ENCODE assay signal across 11 cellular contexts in the genomic region with DNA sequence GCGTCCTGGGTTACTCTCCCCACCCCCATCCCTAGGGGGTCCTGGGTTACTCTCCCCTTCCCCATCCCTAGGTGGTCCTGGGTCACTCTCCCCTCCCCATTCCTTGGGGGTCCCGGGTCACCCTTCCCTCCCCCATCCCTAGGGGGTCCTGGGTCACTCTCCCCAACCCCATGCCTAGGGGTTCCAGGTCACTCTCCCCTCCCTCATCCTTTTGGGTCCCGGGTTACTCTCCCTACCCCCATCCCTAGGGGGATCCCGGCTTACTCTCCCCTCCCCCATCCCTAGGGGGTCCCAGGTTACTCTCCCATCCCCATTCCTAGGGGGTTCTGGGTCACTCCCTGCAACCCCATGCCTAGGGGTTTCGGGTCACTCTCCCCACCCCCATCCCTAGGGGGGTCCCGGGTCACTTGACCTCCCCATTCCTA. TPM values are rescaled to one million over a fixed set of nuclear protein-coding genes. Genes with fewer than 3 reads are reported as not detected.
DNase-seq lines count a peak whose midpoint lies in the region; ATAC-seq and TF ChIP-seq lines count a peak whose summit lies in the region.
"Had no signal": no experiment of that assay in that cellular context is flagged by ENCODE, and none has a peak within 500 bp of the region (broad histone marks: within the 10 kb centered on the region; RNA-seq: fewer than 3 reads in every experiment).

No MANE protein-coding gene starts in this region.

- H3K36me3 Mint-ChIP-seq in CD4-positive, alpha-beta memory T cell = peaks cover 18 to 30% of the 10 kb centered on the region in 2 donors
- H3K36me3 Mint-ChIP-seq in nephron progenitor cell (ENCODE audit: low read depth) = peaks cover 40% of the 10 kb centered on the region

- no peaks in the 10 kb centered on the region for H3K9me3 ChIP-seq in CD4-positive, alpha-beta memory T cell (ENCODE audit: control insufficient read depth in 1 of 2, low read length in 2 of 2)
- H3K9me3 ChIP-seq in HUES64 (ENCODE audit: insufficient read depth, low read depth, low read length) (peaks cover 21% of the 10 kb centered on the region), BE2C (no peaks in the 10 kb centered on the region)

- TF ChIP-seq CTCF in choroid plexus epithelial cell (conservative IDR thresholded peaks at IDR 0.05; ENCODE audit: low read depth, low read length) = no peak
- no peak for TF ChIP-seq CTCF in nephron progenitor cell (IDR thresholded peaks at IDR 0.05)
- TF ChIP-seq CTCF in BE2C (IDR thresholded peaks at IDR 0.05; ENCODE audit: low read depth, low read length) = no peak

- H3K27me3 Mint-ChIP-seq in CD4-positive, alpha-beta memory T cell = no peaks in the 10 kb centered on the region
- peaks cover 20% of the 10 kb centered on the region for H3K27me3 Mint-ChIP-seq in nephron progenitor cell (ENCODE audit: low read depth, poor library complexity)
- H3K27me3 Mint-ChIP-seq: activated naive CD8-positive, alpha-beta T cell; stimulated activated naive CD8-positive, alpha-beta T cell treated with anti-CD3 and anti-CD28 coated beads, Interleukin-15, Interleukin-2, amounts not matched to agents 100 ng/mL and 50 ng/mL, for 24 hours had no signal

- peak overlapping the region; percentile 66 for H3K27ac ChIP-seq in CD4-positive, alpha-beta memory T cell (ENCODE audit: low read depth, low read length)
- H3K27ac ChIP-seq in HUES64 (ENCODE audit: low read depth, low read length) = no peak overlapping the region

- no peak for DNase-seq in CD4-positive, alpha-beta memory T cell
- DNase-seq in choroid plexus epithelial cell (ENCODE audit: low read depth) = no peak
- DNase-seq in nephron progenitor cell = no peak
- no peak for DNase-seq in NCI-H2107 treated with DMSO at 0.1 percent for 48 hours (lab: John Stamatoyannopoulos, UW; ENCODE audit: unreplicated experiment)
- DNase-seq in BE2C = no peak
- no peak for DNase-seq in NCI-H748 (lab: John Stamatoyannopoulos, UW; ENCODE audit: unreplicated experiment)
- DNase-seq: SHP77 treated with DMSO at 0.1 percent for 48 hours had no signal

- H3K9ac ChIP-seq in HUES64 (ENCODE audit: low read depth, low read length) = no peak overlapping the region

- intact Hi-C loops in CD4-positive, alpha-beta memory T cell (cut with micrococcal nuclease) = no loop called here

- H3K27me3 ChIP-seq in CD4-positive, alpha-beta memory T cell (ENCODE audit: insufficient read depth, low read length) = no peaks in the 10 kb centered on the region
- H3K27me3 ChIP-seq in HUES64 (ENCODE audit: insufficient read depth, low read length) = no peaks in the 10 kb centered on the region
- no peaks in the 10 kb centered on the region for H3K27me3 ChIP-seq in BE2C

- no peak overlapping the region for H3K4me3 ChIP-seq in CD4-positive, alpha-beta memory T cell (ENCODE audit: low read length in 2 of 2)
- H3K4me3 ChIP-seq in HUES64 (ENCODE audit: low read length) (peak overlapping the region; percentile 85), choroid plexus epithelial cell (ENCODE audit: low read depth, low read length) (peak overlapping the region; percentile 89), BE2C (ENCODE audit: low read depth, low read length) (no peak overlapping the region)

- CTCF ChIA-PET in CD4-positive, alpha-beta memory T cell (lab: Charles Lee; ENCODE audit: partially characterized antibody) = no interaction called here

- peaks cover 17 to 40% (median 26%) of the 10 kb centered on the region in 4 donors for H3K4me1 Mint-ChIP-seq in CD4-positive, alpha-beta memory T cell
- no peaks in the 10 kb centered on the region for H3K4me1 Mint-ChIP-seq in nephron progenitor cell

- POLR2A ChIA-PET in CD4-positive, alpha-beta memory T cell (lab: Charles Lee; ENCODE audit: partially characterized antibody) = no interaction called here

- H3K4me1 ChIP-seq in CD4-positive, alpha-beta memory T cell (ENCODE audit: insufficient read depth, low read length) = peaks cover 36% of the 10 kb centered on the region
- H3K4me1 ChIP-seq in HUES64 (ENCODE audit: insufficient read depth, low read length) (no peaks in the 10 kb centered on the region), BE2C (no peaks in the 10 kb centered on the region)

- no peak for ATAC-seq in HG03196 (IDR thresholded peaks at IDR 0.05; ENCODE audit: unreplicated experiment)

- WGBS in HUES64 = 80% methylated on average over 6 of the region's 6 CpGs

- H3K27ac Mint-ChIP-seq in CD4-positive, alpha-beta memory T cell = peak overlapping the region in 3 of 7 donors; percentile 18 to 62 (median 41)
- no peak overlapping the region for H3K27ac Mint-ChIP-seq in nephron progenitor cell
- H3K27ac Mint-ChIP-seq: activated naive CD8-positive, alpha-beta T cell; stimulated activated naive CD8-positive, alpha-beta T cell treated with anti-CD3 and anti-CD28 coated beads, Interleukin-15, Interleukin-2, amounts not matched to agents 100 ng/mL and 50 ng/mL, for 24 hours had no signal

- H3K9me3 Mint-ChIP-seq in CD4-positive, alpha-beta memory T cell = peaks cover 2 to 19% (median 14%) of the 10 kb centered on the region in 8 donors
- H3K9me3 Mint-ChIP-seq in nephron progenitor cell = peaks cover 40% of the 10 kb centered on the region

- no peaks in the 10 kb centered on the region for H3K36me3 ChIP-seq in CD4-positive, alpha-beta memory T cell (ENCODE audit: insufficient read depth, low read length)
- H3K36me3 ChIP-seq in HUES64 (ENCODE audit: insufficient read depth, low read length) = peaks cover 24% of the 10 kb centered on the region
- H3K36me3 ChIP-seq in BE2C = no peaks in the 10 kb centered on the region

- peak overlapping the region in 4 of 8 donors; percentile 25 to 91 (median 52) for H3K4me3 Mint-ChIP-seq in CD4-positive, alpha-beta memory T cell
- H3K4me3 Mint-ChIP-seq in nephron progenitor cell = peak overlapping the region; percentile 86

RNA-seq across cellular contexts. Expression of gene ASMTL, which starts 1.4 kb away (rescaled TPM):
- 10 to 100 TPM; 35.9 to 37.9 TPM for total RNA-seq in CD4-positive, alpha-beta memory T cell
- 10 to 100 TPM; 35.0 to 50.4 TPM for polyA plus RNA-seq in CD4-positive, alpha-beta memory T cell
- 34.2 TPM for polyA plus RNA-seq in HUES64 (2013, experiment 1 of 2)
- polyA plus RNA-seq in HUES64 (2013, experiment 2 of 2) = 43.4 TPM
- 22.0 TPM for polyA plus RNA-seq in BE2C (2012; ENCODE audit: insufficient read depth, insufficient read length, low read depth)

RNA-seq across cellular contexts. Expression of gene SLC25A6, which starts 59.4 kb away (rescaled TPM):
- total RNA-seq in CD4-positive, alpha-beta memory T cell = 100 to 1,000 TPM; 249 to 252 TPM
- polyA plus RNA-seq in CD4-positive, alpha-beta memory T cell = 100 to 1,000 TPM; 525 to 540 TPM
- polyA plus RNA-seq in HUES64 (2013, experiment 1 of 2) = 378 TPM
- polyA plus RNA-seq in HUES64 (2013, experiment 2 of 2) = 420 TPM
- 1,228 TPM for polyA plus RNA-seq in BE2C (2012; ENCODE audit: insufficient read depth, insufficient read length, low read depth)

Comparison
In these comparisons a context has a peak if more than half of its experiments do, and no peak if none do; other contexts are left out.
1. H3K4me3 ChIP-seq: peak in HUES64 (single experiment) and choroid plexus epithelial cell (single experiment); none in CD4-positive, alpha-beta memory T cell (0 of 2) and BE2C (single experiment).